8 cellular contexts compared by ENCODE assay signal in the genomic region with DNA sequence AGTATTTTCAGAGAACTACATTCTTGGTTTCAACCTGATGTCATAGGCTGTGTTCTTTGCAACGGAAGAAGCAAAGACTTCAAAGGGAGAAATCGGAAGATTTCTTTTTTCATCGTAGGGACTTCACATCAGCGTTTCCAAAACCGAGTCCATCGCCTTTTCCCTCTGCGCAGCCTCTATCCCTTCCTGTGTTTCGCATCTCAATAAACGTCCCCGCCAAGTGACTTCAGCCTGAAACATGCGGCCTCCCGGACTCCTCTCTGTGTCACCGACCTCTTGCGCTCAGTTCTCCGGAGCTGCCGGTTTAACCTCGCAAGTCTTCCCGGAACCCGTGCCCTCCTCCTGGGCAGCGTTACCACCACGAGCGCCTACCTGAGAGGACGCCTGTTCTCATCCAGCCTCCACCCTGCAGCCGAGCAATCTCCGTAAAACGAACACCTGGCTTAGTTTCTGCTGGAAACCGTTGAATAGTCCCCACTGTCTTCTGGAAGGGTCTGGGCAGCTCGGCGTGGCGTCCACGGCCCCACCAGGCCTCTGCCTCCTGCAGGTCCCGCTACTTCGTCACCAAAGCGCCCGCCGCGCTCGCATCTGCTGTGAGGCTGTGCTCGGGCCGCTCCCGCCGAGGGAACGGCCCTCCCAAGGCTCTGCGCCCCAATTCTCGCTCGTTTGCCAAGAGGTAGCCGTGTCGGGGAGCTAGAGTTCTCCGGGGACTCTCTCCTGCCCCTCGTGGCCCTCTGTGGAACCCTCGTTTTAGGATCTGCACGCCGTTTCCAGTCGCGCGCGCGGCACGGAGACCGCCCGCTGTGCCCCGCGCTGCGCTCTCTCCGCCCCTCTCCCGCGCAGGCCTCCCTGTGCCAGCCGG. TPM values are rescaled to one million over a fixed set of nuclear protein-coding genes. Genes with fewer than 3 reads are reported as not detected.
A peak's percentile ranks its signal among the peaks of the same experiment; 100 is the strongest.
DNase-seq lines count a peak whose midpoint lies in the region; TF ChIP-seq lines count a peak whose summit lies in the region.

A gene with protein sequence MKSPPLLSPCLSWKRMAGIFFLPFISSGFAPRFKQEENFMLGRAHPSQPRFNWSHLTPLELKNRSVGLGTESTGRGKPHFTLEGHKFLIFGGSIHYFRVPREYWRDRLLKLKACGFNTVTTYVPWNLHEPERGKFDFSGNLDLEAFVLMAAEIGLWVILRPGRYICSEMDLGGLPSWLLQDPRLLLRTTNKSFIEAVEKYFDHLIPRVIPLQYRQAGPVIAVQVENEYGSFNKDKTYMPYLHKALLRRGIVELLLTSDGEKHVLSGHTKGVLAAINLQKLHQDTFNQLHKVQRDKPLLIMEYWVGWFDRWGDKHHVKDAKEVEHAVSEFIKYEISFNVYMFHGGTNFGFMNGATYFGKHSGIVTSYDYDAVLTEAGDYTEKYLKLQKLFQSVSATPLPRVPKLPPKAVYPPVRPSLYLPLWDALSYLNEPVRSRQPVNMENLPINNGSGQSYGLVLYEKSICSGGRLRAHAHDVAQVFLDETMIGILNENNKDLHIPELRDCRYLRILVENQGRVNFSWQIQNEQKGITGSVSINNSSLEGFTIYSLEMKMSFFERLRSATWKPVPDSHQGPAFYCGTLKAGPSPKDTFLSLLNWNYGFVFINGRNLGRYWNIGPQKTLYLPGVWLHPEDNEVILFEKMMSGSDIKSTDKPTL (plus strand): TSS at position 846 of the 862 bp plus-strand sequence. CDS start 362 bp downstream, outside the sequence.

- no peak within 1 kb of the TSS for H4K8ac ChIP-seq in H9 (replicated peaks; ENCODE audit: insufficient read length, low read depth, low read length)

- H2BK5ac ChIP-seq in H9 (ENCODE audit: insufficient read length, low read length) = no peak within 1 kb of the TSS

- no peaks in the 10 kb centered on the region for H3K9me3 ChIP-seq in H9 (ENCODE audit: control insufficient read depth, low read depth, low read length)
- peaks cover 0 to 3% of the 10 kb centered on the region in 2 donors for H3K9me3 ChIP-seq in ovary
- H3K9me3 ChIP-seq in tibial nerve = peaks cover 0 to 6% (median 0%) of the 10 kb centered on the region in 4 donors

- H3K4me1 ChIP-seq in H9 (ENCODE audit: insufficient read depth, low read length) (peaks cover 10% of the 10 kb centered on the region), ovary (ENCODE audit: insufficient read depth) (peaks cover 6% of the 10 kb centered on the region), tibial nerve (peaks cover 0 to 23% (median 8%) of the 10 kb centered on the region in 4 donors)

- peak within 1 kb of the TSS; percentile 40 to 98 (median 57); a peak in 6 of 7 replicates for H3K27ac Mint-ChIP-seq in H9
- H3K27ac Mint-ChIP-seq in activated T-helper 2 cell treated with anti-CD3 and anti-CD28 coated beads, Interferon-gamma antibody, Interleukin-2, Interleukin-4, amounts not matched to agents 10 μg/mL and 5 μg/mL and 100 μg/mL, durations not matched to agents 14 hours and 24 hours and 36 hours = peak within 1 kb of the TSS; percentile 96

- H2BK12ac ChIP-seq in H9 (ENCODE audit: insufficient read length, low read depth, low read length) = no peak within 1 kb of the TSS

- H3K4me1 Mint-ChIP-seq in H9 = peaks cover 43 to 51% of the 10 kb centered on the region in 2 experiments
- peaks cover 56% of the 10 kb centered on the region for H3K4me1 Mint-ChIP-seq in activated T-helper 2 cell treated with anti-CD3 and anti-CD28 coated beads, Interferon-gamma antibody, Interleukin-2, Interleukin-4, amounts not matched to agents 10 μg/mL and 5 μg/mL and 100 μg/mL, durations not matched to agents 14 hours and 24 hours and 36 hours (ENCODE audit: low read depth)

- no peak within 1 kb of the TSS for H3K18ac ChIP-seq in H9 (ENCODE audit: insufficient read length, low read depth, low read length)

- no peak within 1 kb of the TSS for H2AK5ac ChIP-seq in H9 (ENCODE audit: insufficient read length, low read length)

- DNase-seq in DMS79 treated with DMSO at 0.1 percent for 48 hours (lab: John Stamatoyannopoulos, UW) (peak; percentile 69), H9 (peak; percentile 53), NCI-H460 (ENCODE audit: extremely low read depth, low read depth) (peak; percentile 56), germinal center (ENCODE audit: low spot score) (peak; percentile 45), ovary (no peak), tibial nerve (ENCODE audit: low spot score in 2 of 2) (no peak), epidermal melanocyte (ENCODE audit: insufficient read length, low spot score) (no peak)
- DNase-seq in activated T-helper 2 cell treated with anti-CD3 and anti-CD28 coated beads, Interferon-gamma antibody, Interleukin-2, Interleukin-4, amounts not matched to agents 10 μg/mL and 5 μg/mL and 100 μg/mL, durations not matched to agents 14 hours and 24 hours and 36 hours (ENCODE audit: low spot score) = peak; percentile 82

- H3K23ac ChIP-seq in H9 (ENCODE audit: insufficient read length, low read depth, low read length) = no peak within 1 kb of the TSS

- no peak within 1 kb of the TSS for H3K4ac ChIP-seq in H9 (ENCODE audit: low read depth, low read length)

- no peak within 1 kb of the TSS for H2BK20ac ChIP-seq in H9 (ENCODE audit: low read depth, low read length, poor library complexity, severe bottlenecking)

- no peak within 1 kb of the TSS for H2BK15ac ChIP-seq in H9 (ENCODE audit: low read depth, low read length)

- no peaks in the 10 kb centered on the region for H3K79me1 ChIP-seq in H9 (ENCODE audit: insufficient read depth, low read depth, low read length, poor library complexity, severe bottlenecking)

- no peak for TF ChIP-seq EP300 in ovary (IDR thresholded peaks at IDR 0.05)
- TF ChIP-seq EP300 in tibial nerve (IDR thresholded peaks at IDR 0.05) = no peak

- no peak within 1 kb of the TSS for H4K91ac ChIP-seq in H9 (ENCODE audit: insufficient read length, low read depth, low read length)

- peaks cover 0 to 4% of the 10 kb centered on the region in 2 experiments; a peak in 3 of 5 replicates for H3K9me3 Mint-ChIP-seq in H9
- peaks cover 5% of the 10 kb centered on the region for H3K9me3 Mint-ChIP-seq in activated T-helper 2 cell treated with anti-CD3 and anti-CD28 coated beads, Interferon-gamma antibody, Interleukin-2, Interleukin-4, amounts not matched to agents 10 μg/mL and 5 μg/mL and 100 μg/mL, durations not matched to agents 14 hours and 24 hours and 36 hours

- H3K56ac ChIP-seq in H9 (ENCODE audit: insufficient read length, low read depth, low read length) = no peak within 1 kb of the TSS

- H3K27me3 Mint-ChIP-seq in H9 (ENCODE audit: low read depth) = peaks cover 15% of the 10 kb centered on the region
- peaks cover 2% of the 10 kb centered on the region for H3K27me3 Mint-ChIP-seq in activated T-helper 2 cell treated with anti-CD3 and anti-CD28 coated beads, Interferon-gamma antibody, Interleukin-2, Interleukin-4, amounts not matched to agents 10 μg/mL and 5 μg/mL and 100 μg/mL, durations not matched to agents 14 hours and 24 hours and 36 hours (ENCODE audit: low read depth)

- TF ChIP-seq POLR2A in ovary (IDR thresholded peaks at IDR 0.05) = no peak
- TF ChIP-seq POLR2A in tibial nerve (IDR thresholded peaks at IDR 0.05) = no peak

- H4K5ac ChIP-seq in H9 (ENCODE audit: insufficient read length, low read depth, low read length) = no peak within 1 kb of the TSS

- no peak within 1 kb of the TSS for H2AFZ ChIP-seq in H9 (ENCODE audit: low read length)

- H3K36me3 ChIP-seq in ovary = no peaks in the 10 kb centered on the region
- H3K36me3 ChIP-seq in tibial nerve = no peaks in the 10 kb centered on the region

- H3T11ph ChIP-seq in H9 (ENCODE audit: low read length) = no peak within 1 kb of the TSS

- peak within 1 kb of the TSS; percentile 30 for H3K4me3 ChIP-seq in ovary
- peak within 1 kb of the TSS in 3 of 4 donors; percentile 17 to 43 (median 42) for H3K4me3 ChIP-seq in tibial nerve

- peak within 1 kb of the TSS; percentile 38; the same call in 1 of the 2 replicates for H3K14ac ChIP-seq in H9 (ENCODE audit: insufficient read depth, low read length)

- H3K36me3 Mint-ChIP-seq in H9 (ENCODE audit: insufficient read depth in 1 of 3, low read depth in 3 of 3) = peaks cover 7 to 12% (median 10%) of the 10 kb centered on the region in 3 experiments; a peak in 6 of 7 replicates
- peaks cover 37% of the 10 kb centered on the region for H3K36me3 Mint-ChIP-seq in activated T-helper 2 cell treated with anti-CD3 and anti-CD28 coated beads, Interferon-gamma antibody, Interleukin-2, Interleukin-4, amounts not matched to agents 10 μg/mL and 5 μg/mL and 100 μg/mL, durations not matched to agents 14 hours and 24 hours and 36 hours (ENCODE audit: low read depth)

- peaks cover 12% of the 10 kb centered on the region; the same call in 1 of the 2 replicates for H3K79me2 ChIP-seq in H9 (ENCODE audit: insufficient read depth, low read length)

- H3K9ac ChIP-seq in H9 (ENCODE audit: extremely low read depth, insufficient read length, low read length) = peak within 1 kb of the TSS; percentile 63

- H3K27ac ChIP-seq in H9 (ENCODE audit: insufficient read length, low read depth, low read length) (no peak within 1 kb of the TSS), ovary (no peak within 1 kb of the TSS), tibial nerve (no peak within 1 kb of the TSS)

- peak within 1 kb of the TSS; percentile 86 for H3K4me2 ChIP-seq in H9 (ENCODE audit: insufficient read depth, insufficient read length, low read length)

- no peak within 1 kb of the TSS for H2BK120ac ChIP-seq in H9 (ENCODE audit: low read depth, low read length, poor library complexity, severe bottlenecking)

- no peaks in the 10 kb centered on the region for H4K20me1 ChIP-seq in H9 (ENCODE audit: control insufficient read depth, insufficient read depth, insufficient read length)

- no peaks in the 10 kb centered on the region for H3K27me3 ChIP-seq in H9 (ENCODE audit: insufficient read depth, low read length)
- H3K27me3 ChIP-seq in ovary = no peaks in the 10 kb centered on the region
- peaks cover 0 to 96% of the 10 kb centered on the region in 2 donors for H3K27me3 ChIP-seq in tibial nerve

- WGBS in H9 (ENCODE audit: extremely low coverage, insufficient read length, low lambda C conversion rate) = no CpG with 5 or more reads among the region's 68 CpGs
- 3 to 4% (median 3%) methylated on average over 67 to 68 of the region's 68 CpGs for WGBS in ovary, 3 donors
- WGBS in tibial nerve, 2 donors = 3% methylated on average over 44 to 53 of the region's 68 CpGs

- peaks cover 21% of the 10 kb centered on the region for H3K23me2 ChIP-seq in H9 (ENCODE audit: insufficient read length, low read depth, low read length, poor library complexity, severe bottlenecking)

- H3K4me3 Mint-ChIP-seq in H9 = peak within 1 kb of the TSS; percentile 96 to 99
- peak within 1 kb of the TSS; percentile 87 for H3K4me3 Mint-ChIP-seq in activated T-helper 2 cell treated with anti-CD3 and anti-CD28 coated beads, Interferon-gamma antibody, Interleukin-2, Interleukin-4, amounts not matched to agents 10 μg/mL and 5 μg/mL and 100 μg/mL, durations not matched to agents 14 hours and 24 hours and 36 hours (ENCODE audit: low read depth)

- intact Hi-C loops in activated T-helper 2 cell treated with anti-CD3 and anti-CD28 coated beads, Interferon-gamma antibody, Interleukin-2, Interleukin-4, amounts not matched to agents 10 μg/mL and 5 μg/mL and 100 μg/mL, durations not matched to agents 14 hours and 24 hours and 36 hours (cut with micrococcal nuclease) = loop anchor here (1.0 to 2.0 kb wide), 4 partner anchors 22 to 349 kb away; a partner anchor contains a TSS
- intact Hi-C loops in ovary (cut with DNase I) = no loop called here

- TF ChIP-seq CTCF in H9 (conservative IDR thresholded peaks at IDR 0.05) (peak; percentile 57), ovary (IDR thresholded peaks at IDR 0.05) (no peak), tibial nerve (IDR thresholded peaks at IDR 0.05) (peak in 1 of 5 experiments; percentile 20)

RNA-seq across cellular contexts. Expression of the gene that starts here (rescaled TPM):
- total RNA-seq in H9 (2021) (11.2 and 11.7 TPM in 2 replicates), ovary (under 1 TPM in 4 of 7 donors, not detected in 3; 0.11 to 0.20 (median 0.12) TPM), tibial nerve (not detected)
- total RNA-seq in NCI-H460 (2014; rRNA removed; shearing (Covaris generic)) = 0.54 and 0.61 TPM in 2 replicates
- polyA plus RNA-seq in NCI-H460 (2014; cell fraction: nucleus; rRNA removed) = 0.97 and 4.2 TPM in 2 replicates
- 14.5 and 15.4 TPM in 2 replicates for total RNA-seq in activated T-helper 2 cell treated with anti-CD3 and anti-CD28 coated beads, Interferon-gamma antibody, Interleukin-2, Interleukin-4, amounts not matched to agents 10 μg/mL and 5 μg/mL and 100 μg/mL, durations not matched to agents 14 hours and 24 hours and 36 hours
- polyA plus RNA-seq in ovary = under 1 TPM in 1 of 2 donors, not detected in 1; 0.07 TPM

Comparison
In these comparisons a context has a peak if more than half of its experiments do, and no peak if none do; other contexts are left out.
1. DNase-seq: peak in DMS79 treated with DMSO at 0.1 percent for 48 hours (single experiment), H9 (single experiment), NCI-H460 (single experiment), activated T-helper 2 cell treated with anti-CD3 and anti-CD28 coated beads, Interferon-gamma antibody, Interleukin-2, Interleukin-4, amounts not matched to agents 10 μg/mL and 5 μg/mL and 100 μg/mL, durations not matched to agents 14 hours and 24 hours and 36 hours (single experiment) and germinal center (single experiment); none in ovary (0 of 5), tibial nerve (0 of 2) and epidermal melanocyte (single experiment).